ENCODE assay signal across 12 cellular contexts in genomic region chr9:130870491-130871381, GRCh38. TPM values are rescaled to one million over a fixed set of nuclear protein-coding genes. Genes with fewer than 3 reads are reported as not detected.
DNase-seq lines count a peak whose midpoint lies in the region; ATAC-seq and TF ChIP-seq lines count a peak whose summit lies in the region.
"Had no signal": no experiment of that assay in that cellular context is flagged by ENCODE, and none has a peak within 500 bp of the region (broad histone marks: within the 10 kb centered on the region; RNA-seq: fewer than 3 reads in every experiment).

No MANE protein-coding gene starts in this region.

- H3K27me3 Mint-ChIP-seq in activated naive CD8-positive, alpha-beta T cell treated with anti-CD3 and anti-CD28 coated beads for 36 hours, result no peaks in the 10 kb centered on the region

- DNase-seq in activated CD4-positive, CD25-positive, alpha-beta regulatory T cell (lab: John Stamatoyannopoulos, UW), result no peak
- peak; percentile 73 for DNase-seq in NCI-H1092 treated with DMSO at 0.1 percent for 48 hours (lab: John Stamatoyannopoulos, UW)
- DNase-seq in heart right ventricle, result peak in 1 of 2 donors; percentile 46
- DNase-seq in activated naive CD8-positive, alpha-beta T cell treated with anti-CD3 and anti-CD28 coated beads for 36 hours, result no peak
- no peak for DNase-seq in tibial artery
- no peak for DNase-seq in NCI-H2171 (lab: John Stamatoyannopoulos, UW)
- DNase-seq in A172 (ENCODE audit: low spot score), result no peak
- DNase-seq: GDM1 had no signal

- no peaks in the 10 kb centered on the region for H3K4me1 Mint-ChIP-seq in activated naive CD8-positive, alpha-beta T cell treated with anti-CD3 and anti-CD28 coated beads for 36 hours

- no peaks in the 10 kb centered on the region for H3K9me3 Mint-ChIP-seq in activated naive CD8-positive, alpha-beta T cell treated with anti-CD3 and anti-CD28 coated beads for 36 hours

- H3K27me3 ChIP-seq in heart right ventricle, result no peaks in the 10 kb centered on the region
- H3K27me3 ChIP-seq in tibial artery, result no peaks in the 10 kb centered on the region

- intact Hi-C loops in heart right ventricle (cut with DNase I), result loop anchor here in 9 of 10 donors (1.0 to 10.0 kb wide), 7 partner anchors 62 to 177 kb away; partner anchors contain the start of gene FIBCD1 (in 1 of the 9)
- intact Hi-C loops in tibial artery (cut with DNase I; ENCODE audit: low total_unique reads), result loop anchor here (10.0 kb wide), 1 partner anchor 164 kb away; no protein-coding TSS in a partner anchor

- H3K27ac ChIP-seq in heart right ventricle (peak overlapping the region; percentile 16 to 88 (median 81)), tibial artery (peak overlapping the region in 1 of 2 donors; percentile 11)
- H3K27ac ChIP-seq: thoracic aorta had no signal

- ATAC-seq in activated CD4-positive, CD25-positive, alpha-beta regulatory T cell treated with anti-CD3 and anti-CD28 coated beads, Interleukin-2, amount 50 U/mL, for 24 hours, result peak; percentile 30 to 38
- peak; percentile 47 to 89 (median 79) for ATAC-seq in heart right ventricle
- ATAC-seq: HepG2 had no signal

- H3K36me3 ChIP-seq in heart right ventricle (peaks cover 0 to 93% (median 24%) of the 10 kb centered on the region in 9 donors), tibial artery (peaks cover 34 to 60% (median 40%) of the 10 kb centered on the region in 3 donors)

- TF ChIP-seq CTCF in heart right ventricle (IDR thresholded peaks at IDR 0.05), result no peak
- TF ChIP-seq CTCF in tibial artery (IDR thresholded peaks at IDR 0.05), result no peak

- no peak overlapping the region for H3K27ac Mint-ChIP-seq in activated naive CD8-positive, alpha-beta T cell treated with anti-CD3 and anti-CD28 coated beads for 36 hours

- H3K36me3 Mint-ChIP-seq in activated naive CD8-positive, alpha-beta T cell treated with anti-CD3 and anti-CD28 coated beads for 36 hours, result peaks cover 15% of the 10 kb centered on the region

- H3K4me3 ChIP-seq in heart right ventricle (no peak overlapping the region), tibial artery (no peak overlapping the region)
- H3K4me3 ChIP-seq: thoracic aorta had no signal

- H3K4me3 Mint-ChIP-seq in activated naive CD8-positive, alpha-beta T cell treated with anti-CD3 and anti-CD28 coated beads for 36 hours, result no peak overlapping the region

- H3K4me1 ChIP-seq in heart right ventricle (peaks cover 5 to 71% (median 46%) of the 10 kb centered on the region in 9 donors), tibial artery (peaks cover 0 to 90% (median 33%) of the 10 kb centered on the region in 4 donors)

- H3K9me3 ChIP-seq in heart right ventricle (no peaks in the 10 kb centered on the region), tibial artery (no peaks in the 10 kb centered on the region)
- H3K9me3 ChIP-seq: thoracic aorta had no signal

- WGBS in heart right ventricle, 2 donors, result 50 to 58% methylated on average over 17 of the region's 17 CpGs

RNA-seq across cellular contexts. Expression of gene QRFP, which starts 25.9 kb away (rescaled TPM):
- total RNA-seq in heart right ventricle, result not detected
- under 1 TPM in 1 of 2 donors, not detected in 1; 0.06 TPM for polyA plus RNA-seq in heart right ventricle
- not detected for total RNA-seq in activated naive CD8-positive, alpha-beta T cell treated with anti-CD3 and anti-CD28 coated beads for 36 hours
- total RNA-seq in A172 (2014; rRNA removed; shearing (Covaris generic)), result not detected in 2 replicates
- total RNA-seq: HepG2, NCI-H460, thoracic aorta had no signal
- polyA plus RNA-seq: HepG2 had no signal

RNA-seq across cellular contexts. Expression of gene ABL1, which starts 35.7 kb away (rescaled TPM):
- 10 to 100 TPM; 27.1 to 48.8 (median 34.0) TPM for total RNA-seq in heart right ventricle
- 10 to 100 TPM; 16.2 TPM for polyA plus RNA-seq in heart right ventricle
- total RNA-seq in activated naive CD8-positive, alpha-beta T cell treated with anti-CD3 and anti-CD28 coated beads for 36 hours, result 10 to 100 TPM; 37.9 to 38.5 TPM
- 6.8 and 13.1 TPM in 2 replicates for total RNA-seq in A172 (2014; rRNA removed; shearing (Covaris generic))
